In the genomic region with DNA sequence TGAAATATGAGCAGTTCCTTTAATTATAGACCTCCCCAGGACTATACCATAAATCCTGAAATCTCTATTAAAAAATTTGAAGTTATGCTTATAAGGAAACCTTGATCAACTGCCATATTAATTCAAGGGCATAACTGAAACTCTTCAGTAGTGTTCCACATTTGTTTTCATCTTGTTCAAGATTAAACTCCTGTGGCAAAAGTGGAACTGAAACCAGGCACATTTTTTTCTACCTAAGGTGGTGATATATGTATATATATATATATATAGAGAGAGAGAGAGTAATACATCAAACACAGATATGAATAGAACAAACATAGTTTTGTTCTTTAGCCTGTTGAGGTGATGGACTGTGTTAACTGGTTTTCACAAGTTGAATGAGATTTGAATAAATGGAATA, we compare ENCODE assay signal across 1 cellular context.
TF ChIP-seq lines count a peak whose summit lies in the region.

No MANE protein-coding gene starts in this region.

TF ChIP-seq in GM12891, 5 proteins besides CTCF, POLR2A, EP300 and RAD21 (continued from another document):
- TF ChIP-seq POLR2AphosphoS5 (IDR thresholded peaks at IDR 0.05; ENCODE audit: low read depth, low read length), result no peak
- no peak for TF ChIP-seq TAF1 (IDR thresholded peaks at IDR 0.05; ENCODE audit: low read depth, low read length)
